24 cellular contexts compared by ENCODE assay signal in genomic region chr4:3266076-3266475, GRCh38. TPM values are rescaled to one million over a fixed set of nuclear protein-coding genes. Genes with fewer than 3 reads are reported as not detected.
"Had no signal": no experiment of that assay in that cellular context is flagged by ENCODE, and none has a peak within 500 bp of the region (broad histone marks: within the 10 kb centered on the region; RNA-seq: fewer than 3 reads in every experiment).

No MANE protein-coding gene starts in this region.

- H3K36me3 ChIP-seq: breast epithelium, esophagus muscularis mucosa, heart right ventricle, left lung had no signal

- H3K27me3 Mint-ChIP-seq: activated CD4-positive, alpha-beta memory T cell treated with anti-CD3 and anti-CD28 coated beads, Interleukin-2, amount 10 ng/mL, durations not matched to agents 7 days and 5 days; activated CD4-positive, alpha-beta T cell treated with anti-CD3 and anti-CD28 coated beads, Interleukin-2, amount 10 ng/mL, durations not matched to agents 7 days and 5 days; activated naive CD4-positive, alpha-beta T cell treated with anti-CD3 and anti-CD28 coated beads, Interleukin-2, amount 50 U/mL, for 24 hours; activated naive CD8-positive, alpha-beta T cell treated with anti-CD3 and anti-CD28 coated beads, Interleukin-2, amount 50 U/mL, for 24 hours; naive thymus-derived CD4-positive, alpha-beta T cell had no signal

- DNase-seq: activated CD4-positive, alpha-beta memory T cell treated with anti-CD3 and anti-CD28 coated beads, Interleukin-2, amount 10 ng/mL, durations not matched to agents 7 days and 5 days; activated CD4-positive, alpha-beta T cell treated with anti-CD3 and anti-CD28 coated beads, Interleukin-2, amount 10 ng/mL, durations not matched to agents 7 days and 5 days; activated CD4-positive, CD25-positive, alpha-beta regulatory T cell treated with anti-CD3 and anti-CD28 coated beads, Interleukin-2, amount 50 U/mL, for 72 hours; activated gamma-delta T cell; activated naive CD8-positive, alpha-beta T cell treated with anti-CD3 and anti-CD28 coated beads, Interleukin-2, amount 50 U/mL, for 24 hours; dermis blood vessel endothelial cell; effector CD4-positive, alpha-beta T cell; foreskin keratinocyte; naive thymus-derived CD4-positive, alpha-beta T cell; nucleus accumbens; stimulated activated CD4-positive, alpha-beta T cell treated with anti-CD3 and anti-CD28 coated beads, Interleukin-1b, Interleukin-23, amount 100 ng/mL, for 48 hours; stimulated activated CD4-positive, alpha-beta T cell treated with anti-CD3 and anti-CD28 coated beads, Interleukin-4, amount 100 ng/mL, for 4 hours; stimulated activated naive B cell treated with anti-CD40 and anti-IgM and Interleukin-4, amounts not matched to agents 10 μg/mL and 1 μg/mL and 100 μg/mL, for 72 hours; T-helper 2 cell had no signal

- H3K27ac ChIP-seq: breast epithelium, esophagus muscularis mucosa, foreskin keratinocyte, heart right ventricle, left lung, tibial nerve had no signal

- H3K4me1 ChIP-seq: breast epithelium, foreskin keratinocyte, left lung had no signal

- H3K4me1 Mint-ChIP-seq: activated CD4-positive, alpha-beta memory T cell treated with anti-CD3 and anti-CD28 coated beads, Interleukin-2, amount 10 ng/mL, durations not matched to agents 7 days and 5 days; activated CD4-positive, alpha-beta T cell treated with anti-CD3 and anti-CD28 coated beads, Interleukin-2, amount 10 ng/mL, durations not matched to agents 7 days and 5 days; activated naive CD4-positive, alpha-beta T cell treated with anti-CD3 and anti-CD28 coated beads, Interleukin-2, amount 50 U/mL, for 24 hours; activated naive CD8-positive, alpha-beta T cell treated with anti-CD3 and anti-CD28 coated beads, Interleukin-2, amount 50 U/mL, for 24 hours; central memory CD8-positive, alpha-beta T cell; neural crest cell had no signal

- H3K4me3 Mint-ChIP-seq: activated CD4-positive, alpha-beta memory T cell treated with anti-CD3 and anti-CD28 coated beads, Interleukin-2, amount 10 ng/mL, durations not matched to agents 7 days and 5 days; activated CD4-positive, alpha-beta T cell treated with anti-CD3 and anti-CD28 coated beads, Interleukin-2, amount 10 ng/mL, durations not matched to agents 7 days and 5 days; activated naive CD4-positive, alpha-beta T cell treated with anti-CD3 and anti-CD28 coated beads, Interleukin-2, amount 50 U/mL, for 24 hours; activated naive CD8-positive, alpha-beta T cell treated with anti-CD3 and anti-CD28 coated beads, Interleukin-2, amount 50 U/mL, for 24 hours; central memory CD8-positive, alpha-beta T cell; neural crest cell; stimulated activated naive B cell treated with anti-CD40 and anti-IgM and Interleukin-4, amounts not matched to agents 10 μg/mL and 1 μg/mL and 100 μg/mL, for 72 hours had no signal

- H3K4me3 ChIP-seq: breast epithelium, esophagus muscularis mucosa, heart right ventricle, left lung, smooth muscle cell, tibial nerve had no signal

- H3K9me3 Mint-ChIP-seq: activated CD4-positive, alpha-beta memory T cell treated with anti-CD3 and anti-CD28 coated beads, Interleukin-2, amount 10 ng/mL, durations not matched to agents 7 days and 5 days; activated CD4-positive, alpha-beta T cell treated with anti-CD3 and anti-CD28 coated beads, Interleukin-2, amount 10 ng/mL, durations not matched to agents 7 days and 5 days; activated naive CD4-positive, alpha-beta T cell treated with anti-CD3 and anti-CD28 coated beads, Interleukin-2, amount 50 U/mL, for 24 hours; activated naive CD8-positive, alpha-beta T cell treated with anti-CD3 and anti-CD28 coated beads, Interleukin-2, amount 50 U/mL, for 24 hours; central memory CD8-positive, alpha-beta T cell; naive thymus-derived CD4-positive, alpha-beta T cell; neural crest cell; stimulated activated naive B cell treated with anti-CD40 and anti-IgM and Interleukin-4, amounts not matched to agents 10 μg/mL and 1 μg/mL and 100 μg/mL, for 72 hours had no signal

- H3K9me3 ChIP-seq: breast epithelium, esophagus muscularis mucosa, heart right ventricle, left lung, tibial nerve had no signal

- ATAC-seq: activated naive CD8-positive, alpha-beta T cell treated with anti-CD3 and anti-CD28 coated beads, Interleukin-2, amount 50 U/mL, for 24 hours; foreskin keratinocyte; heart right ventricle; left lung; naive thymus-derived CD4-positive, alpha-beta T cell; SK-N-SH treated with all-trans-retinoic acid at 6 μM for 48 hours; stimulated activated naive B cell treated with anti-CD40 and anti-IgM and Interleukin-4, amounts not matched to agents 10 μg/mL and 1 μg/mL and 100 μg/mL, for 72 hours had no signal

- H3K36me3 Mint-ChIP-seq: activated naive CD4-positive, alpha-beta T cell treated with anti-CD3 and anti-CD28 coated beads, Interleukin-2, amount 50 U/mL, for 24 hours had no signal

- H3K27ac Mint-ChIP-seq: activated CD4-positive, alpha-beta memory T cell treated with anti-CD3 and anti-CD28 coated beads, Interleukin-2, amount 10 ng/mL, durations not matched to agents 7 days and 5 days; activated CD4-positive, alpha-beta T cell treated with anti-CD3 and anti-CD28 coated beads, Interleukin-2, amount 10 ng/mL, durations not matched to agents 7 days and 5 days; activated naive CD4-positive, alpha-beta T cell treated with anti-CD3 and anti-CD28 coated beads, Interleukin-2, amount 50 U/mL, for 24 hours; activated naive CD8-positive, alpha-beta T cell treated with anti-CD3 and anti-CD28 coated beads, Interleukin-2, amount 50 U/mL, for 24 hours; naive thymus-derived CD4-positive, alpha-beta T cell; stimulated activated naive B cell treated with anti-CD40 and anti-IgM and Interleukin-4, amounts not matched to agents 10 μg/mL and 1 μg/mL and 100 μg/mL, for 72 hours had no signal

RNA-seq across cellular contexts. Expression of gene MSANTD1, which starts 17.1 kb away (rescaled TPM):
- polyA plus RNA-seq: naive thymus-derived CD4-positive, alpha-beta T cell had no signal
